In the genomic region with DNA sequence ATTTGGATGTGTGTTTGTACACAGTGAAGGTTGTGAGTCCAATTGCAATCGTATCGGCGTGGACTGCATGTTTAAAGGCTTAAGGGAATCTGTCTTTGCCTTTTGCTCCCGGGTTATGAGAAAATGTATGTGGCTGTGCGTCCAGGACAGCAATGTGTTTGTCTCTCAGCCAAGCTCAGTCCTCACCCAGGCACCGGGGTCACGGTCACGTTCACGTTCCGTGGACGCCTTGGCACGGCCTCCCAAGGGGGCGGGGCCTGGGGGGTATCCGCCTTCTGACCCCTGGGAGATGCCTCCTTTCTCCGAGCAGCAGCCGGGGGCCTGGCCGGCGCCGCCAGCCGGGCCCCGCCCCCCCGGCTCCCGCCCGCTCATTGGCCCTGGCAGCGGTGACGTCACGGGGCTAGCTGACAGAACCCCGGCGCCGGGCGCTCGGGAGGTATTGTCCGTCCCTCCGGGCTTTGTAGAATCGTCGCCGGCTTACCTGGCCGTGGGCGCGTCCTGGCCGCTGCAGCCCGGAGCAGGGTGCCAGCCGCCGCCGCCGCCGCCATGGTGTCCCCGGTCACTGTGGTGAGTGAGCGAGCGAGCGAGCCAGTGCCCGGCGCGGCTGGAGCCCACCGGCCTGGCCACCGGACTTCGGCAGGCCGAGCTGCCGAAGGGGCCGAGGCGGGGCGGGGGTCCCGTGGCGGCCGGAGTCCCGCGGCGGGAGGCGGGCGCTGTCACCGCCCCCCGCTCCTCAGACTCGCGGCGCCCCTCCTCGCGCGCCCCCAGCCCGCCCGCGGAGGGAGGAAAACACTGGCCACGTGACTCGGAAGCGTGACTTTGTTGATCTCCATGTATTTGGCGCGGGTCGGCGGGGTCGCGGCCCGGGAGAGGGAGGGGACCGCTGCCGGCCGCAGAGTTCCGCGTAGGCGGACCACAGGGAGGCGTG, we compare ENCODE assay signal across 8 cellular contexts. TPM values are rescaled to one million over a fixed set of nuclear protein-coding genes. Genes with fewer than 3 reads are reported as not detected.
DNase-seq lines count a peak whose midpoint lies in the region; ATAC-seq and TF ChIP-seq lines count a peak whose summit lies in the region.

A gene with protein sequence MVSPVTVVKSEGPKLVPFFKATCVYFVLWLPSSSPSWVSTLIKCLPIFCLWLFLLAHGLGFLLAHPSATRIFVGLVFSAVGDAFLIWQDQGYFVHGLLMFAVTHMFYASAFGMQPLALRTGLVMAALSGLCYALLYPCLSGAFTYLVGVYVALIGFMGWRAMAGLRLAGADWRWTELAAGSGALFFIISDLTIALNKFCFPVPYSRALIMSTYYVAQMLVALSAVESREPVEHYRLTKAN (plus strand): TSS at position 439 of the 928 bp plus-strand sequence. CDS start 108 bp downstream, at position 547.

- no peaks in the 10 kb centered on the region for H3F3A ChIP-seq in PC-3 (ENCODE audit: low read length, unreplicated experiment)

- ATAC-seq in GM21526 (IDR thresholded peaks at IDR 0.05; ENCODE audit: low FRiP score, unreplicated experiment) = peak; percentile 94
- peak; percentile 91 for ATAC-seq in PC-3
- ATAC-seq in activated T-cell treated with anti-CD3 and anti-CD28 coated beads, Interleukin-2, amount 50 U/mL, for 4 hours = peak; percentile 96

- intact Hi-C loops in Caco-2 (cut with micrococcal nuclease; ENCODE audit: unreplicated experiment) = loop anchor here (2.0 kb wide), 1 partner anchor 66 kb away; no protein-coding TSS in a partner anchor
- intact Hi-C loops in PC-3 (cut with micrococcal nuclease) = loop anchor here (1.0 to 2.0 kb wide), 2 partner anchors 30 to 64 kb away; a partner anchor contains a TSS

- H3K27me3 ChIP-seq in Caco-2 (replicated peaks; ENCODE audit: control insufficient read depth, insufficient read depth, low read length) (peaks cover 1% of the 10 kb centered on the region), PC-3 (ENCODE audit: low read length) (no peaks in the 10 kb centered on the region), mucosa of rectum (ENCODE audit: control insufficient read depth in 2 of 2, insufficient read depth in 2 of 2, low read length in 2 of 2) (peaks cover 2 to 4% of the 10 kb centered on the region in 2 donors)

- H3K27ac ChIP-seq in PC-3 (ENCODE audit: low read length) (no peak within 1 kb of the TSS), mucosa of rectum (ENCODE audit: low read depth in 2 of 2, low read length in 2 of 2) (peak within 1 kb of the TSS; percentile 32 to 60)

- CTCF ChIA-PET in Caco-2 (lab: Charles Lee) = interaction anchor here (0.6 to 1.4 kb wide), 3 partner anchors 146 to 303 kb away, joined by 3 to 5 read pairs (median 3); no protein-coding TSS in a partner anchor
- CTCF ChIA-PET in PC-3 (lab: Charles Lee) = interaction anchor here (0.5 kb wide), 2 partner anchors 19 to 967 kb away, joined by 3 to 4 read pairs; no protein-coding TSS in a partner anchor

- peaks cover 23% of the 10 kb centered on the region for H3K27me3 Mint-ChIP-seq in Caco-2 (ENCODE audit: insufficient read depth, unreplicated experiment)
- H3K27me3 Mint-ChIP-seq in activated T-cell treated with anti-CD3 and anti-CD28 coated beads, Interleukin-2, amount 50 U/mL, for 4 hours (ENCODE audit: low read depth) = peaks cover 2% of the 10 kb centered on the region

- H3K9me3 ChIP-seq in Caco-2 (no peaks in the 10 kb centered on the region), PC-3 (ENCODE audit: low read length) (no peaks in the 10 kb centered on the region), mucosa of rectum (ENCODE audit: control insufficient read depth in 2 of 2, low read length in 2 of 2) (no peaks in the 10 kb centered on the region)

- DNase-seq in Caco-2 (peak; percentile 88 to 94), HuH-7 (ENCODE audit: low spot score) (peak; percentile 87), PC-3 (peak; percentile 83), erythroblast (lab: John Stamatoyannopoulos, UW) (peak; percentile 79 to 89)
- peak; percentile 88 for DNase-seq in activated T-cell treated with anti-CD3 and anti-CD28 coated beads, Interleukin-2, amount 50 U/mL, for 4 hours
- DNase-seq in stimulated activated CD8-positive, alpha-beta memory T cell treated with anti-CD3 and anti-CD28 coated beads, Interleukin-4, amount 100 ng/mL, for 24 hours (ENCODE audit: low read depth) = peak; percentile 84

- peak within 1 kb of the TSS; percentile 60 for H3K4me3 ChIP-seq in Caco-2 (ENCODE audit: low read depth, low read length)
- peak within 1 kb of the TSS; percentile 82 for H3K4me3 ChIP-seq in PC-3 (ENCODE audit: low read length)
- H3K4me3 ChIP-seq in mucosa of rectum (ENCODE audit: low read length in 2 of 2) = peak within 1 kb of the TSS; percentile 60 to 70

- peaks cover 5% of the 10 kb centered on the region for H3K4me1 Mint-ChIP-seq in Caco-2 (ENCODE audit: low read depth, unreplicated experiment)
- H3K4me1 Mint-ChIP-seq in activated T-cell treated with anti-CD3 and anti-CD28 coated beads, Interleukin-2, amount 50 U/mL, for 4 hours (ENCODE audit: low read depth) = peaks cover 19% of the 10 kb centered on the region

- TF ChIP-seq CTCF in Caco-2 (IDR thresholded peaks at IDR 0.05; ENCODE audit: insufficient read depth in 1 of 2, low read depth in 1 of 2, low read length in 1 of 2, severe bottlenecking in 1 of 2, unreplicated experiment in 1 of 2) (peak in 1 of 2 experiments; percentile 15), PC-3 (conservative IDR thresholded peaks at IDR 0.05; ENCODE audit: low read depth, low read length) (no peak)

- H2AFZ ChIP-seq in PC-3 (ENCODE audit: low read length) = peak within 1 kb of the TSS; percentile 82

- BruUV-seq in Caco-2 (replicated peaks; lab: Mats Ljungman, UMichigan) (no TSS peak), PC-3 (replicated peaks; lab: Mats Ljungman, UMichigan) (no TSS peak)

- TF ChIP-seq POLR2A in erythroblast (IDR thresholded peaks at IDR 0.05; ENCODE audit: low read length) = no peak

- H3K36me3 ChIP-seq in Caco-2 (ENCODE audit: control insufficient read depth, insufficient read depth, low read length) (no peaks in the 10 kb centered on the region), PC-3 (ENCODE audit: low read depth, low read length) (no peaks in the 10 kb centered on the region), mucosa of rectum (ENCODE audit: control insufficient read depth in 2 of 2, insufficient read depth in 2 of 2, low read length in 2 of 2) (no peaks in the 10 kb centered on the region)

- no peaks in the 10 kb centered on the region for H3K9me2 ChIP-seq in PC-3 (replicated peaks; ENCODE audit: low read length)

- POLR2A ChIA-PET in Caco-2 (lab: Charles Lee) (interaction anchor here (0.7 to 0.9 kb wide), 2 partner anchors 9 to 211 kb away, joined by 3 to 4 read pairs; no protein-coding TSS in a partner anchor), PC-3 (lab: Charles Lee; ENCODE audit: unreplicated experiment) (no interaction called here)

- H4K20me1 ChIP-seq in PC-3 (ENCODE audit: low read length) = no peaks in the 10 kb centered on the region

- H3K79me2 ChIP-seq in PC-3 (ENCODE audit: low read length) = no peaks in the 10 kb centered on the region

- peak within 1 kb of the TSS; percentile 98 for H3K4me2 ChIP-seq in PC-3 (ENCODE audit: low read length)

- H3K9ac ChIP-seq in PC-3 (ENCODE audit: low read length) (peak within 1 kb of the TSS; percentile 43; the same call in 1 of the 2 replicates), mucosa of rectum (ENCODE audit: low read depth in 1 of 2, low read length in 2 of 2) (peak within 1 kb of the TSS; percentile 35 to 71)

- H3K36me3 Mint-ChIP-seq in Caco-2 (ENCODE audit: insufficient read depth, unreplicated experiment) = peaks cover 4% of the 10 kb centered on the region
- H3K36me3 Mint-ChIP-seq in activated T-cell treated with anti-CD3 and anti-CD28 coated beads, Interleukin-2, amount 50 U/mL, for 4 hours (ENCODE audit: insufficient read depth) = no peaks in the 10 kb centered on the region

- H3K27ac Mint-ChIP-seq in Caco-2 (ENCODE audit: unreplicated experiment) = no peak within 1 kb of the TSS

- H3K4me1 ChIP-seq in Caco-2 (peaks cover 4% of the 10 kb centered on the region), PC-3 (ENCODE audit: insufficient read depth, low read length) (peaks cover 17% of the 10 kb centered on the region), mucosa of rectum (ENCODE audit: control insufficient read depth in 2 of 2, insufficient read depth in 2 of 2, low read length in 2 of 2) (peaks cover 0 to 2% of the 10 kb centered on the region in 2 donors)

- peak within 1 kb of the TSS; percentile 68 for H3K4me3 Mint-ChIP-seq in Caco-2 (ENCODE audit: unreplicated experiment)
- H3K4me3 Mint-ChIP-seq in activated T-cell treated with anti-CD3 and anti-CD28 coated beads, Interleukin-2, amount 50 U/mL, for 4 hours = peak within 1 kb of the TSS; percentile 82

- no peaks in the 10 kb centered on the region for H3K9me3 Mint-ChIP-seq in Caco-2 (ENCODE audit: unreplicated experiment)
- H3K9me3 Mint-ChIP-seq in activated T-cell treated with anti-CD3 and anti-CD28 coated beads, Interleukin-2, amount 50 U/mL, for 4 hours = no peaks in the 10 kb centered on the region

RNA-seq across cellular contexts. Expression of the gene that starts here (rescaled TPM):
- total RNA-seq in Caco-2 (2022) = 0.19 and 0.25 TPM in 2 replicates
- total RNA-seq in PC-3 (2014; rRNA removed) = 1.6 and 2.9 TPM in 2 replicates
- under 1 TPM; 0.13 to 0.38 (median 0.18) TPM for total RNA-seq in activated T-cell treated with anti-CD3 and anti-CD28 coated beads, Interleukin-2, amount 50 U/mL, for 4 hours

Comparison
In these comparisons a context has a peak if more than half of its experiments do, and no peak if none do; other contexts are left out.
1. Peak in DNase-seq and H3K4me3 ChIP-seq in Caco-2; RNA of the gene not detected or under 1 TPM.
2. Peak in DNase-seq and ATAC-seq in activated T-cell treated with anti-CD3 and anti-CD28 coated beads, Interleukin-2, amount 50 U/mL, for 4 hours; RNA of the gene not detected or under 1 TPM.